ENCODE assay signal across 8 cellular contexts in the genomic region with DNA sequence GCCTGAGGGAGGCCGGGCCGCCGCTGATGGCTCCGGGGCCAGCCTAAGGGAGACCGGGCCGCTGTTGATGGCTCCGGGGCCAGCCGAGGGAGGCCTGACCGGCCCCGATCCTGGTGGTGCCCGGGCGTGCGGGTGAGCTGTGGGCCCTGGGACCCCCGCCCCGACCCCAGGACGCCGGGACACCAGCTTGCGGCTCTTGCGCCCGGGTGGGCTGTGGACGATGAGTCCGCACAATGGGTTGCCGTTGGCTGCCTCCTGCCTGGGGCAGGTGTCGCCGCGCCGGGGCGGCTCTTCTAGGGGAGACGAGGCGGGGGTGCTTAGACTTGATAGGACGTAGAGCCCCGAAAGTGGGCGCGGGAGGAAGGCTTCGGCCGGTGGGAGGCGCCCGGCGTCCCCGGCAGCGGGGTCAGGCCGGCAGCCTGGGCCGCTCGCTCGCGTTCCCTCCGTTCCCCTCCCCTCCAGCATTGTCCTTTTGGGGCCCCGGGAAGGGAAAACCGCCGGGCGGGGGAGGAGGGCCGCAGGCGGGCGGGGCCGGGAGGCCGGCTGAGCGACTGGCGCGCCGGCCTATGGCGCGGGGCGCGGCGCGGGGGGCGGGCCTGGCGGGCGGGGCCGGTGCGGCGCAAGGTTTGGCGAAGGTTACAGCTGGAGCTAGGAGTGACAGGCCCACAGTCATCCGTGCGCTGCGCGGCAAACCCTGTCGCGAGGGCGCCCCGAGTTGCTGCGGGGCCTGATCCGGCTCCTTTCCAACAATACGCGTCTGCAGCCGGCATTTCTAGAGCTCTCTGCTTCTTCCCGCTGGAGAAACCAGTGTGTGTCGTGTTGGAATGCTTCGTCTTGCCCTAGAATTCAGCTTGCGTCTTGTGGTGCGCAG. TPM values are rescaled to one million over a fixed set of nuclear protein-coding genes. Genes with fewer than 3 reads are reported as not detected.
DNase-seq lines count a peak whose midpoint lies in the region; ATAC-seq and TF ChIP-seq lines count a peak whose summit lies in the region.

No MANE protein-coding gene starts in this region.

- peaks cover 11% of the 10 kb centered on the region for H3K27me3 ChIP-seq in endodermal cell (ENCODE audit: control insufficient read depth, insufficient read depth, low read length, poor library complexity, severe bottlenecking)

- H3K4me3 Mint-ChIP-seq in endodermal cell (peak overlapping the region; percentile 69), mesothelial cell of epicardium (peak overlapping the region; percentile 79)

- peaks cover 14% of the 10 kb centered on the region for H3K36me3 Mint-ChIP-seq in endodermal cell (ENCODE audit: low read depth)
- H3K36me3 Mint-ChIP-seq in mesothelial cell of epicardium: no peaks in the 10 kb centered on the region

- H3K4me1 Mint-ChIP-seq in endodermal cell (peaks cover 49% of the 10 kb centered on the region), mesothelial cell of epicardium (peaks cover 44% of the 10 kb centered on the region)

- DNase-seq in COR-L47 (lab: John Stamatoyannopoulos, UW): peak; percentile 85
- DNase-seq in HK-2 (ENCODE audit: unreplicated experiment): peak; percentile 94
- DNase-seq in NOMO-1 treated with DMSO at 0.1 percent for 48 hours (lab: John Stamatoyannopoulos, UW; ENCODE audit: unreplicated experiment): peak; percentile 87
- peak; percentile 88 for DNase-seq in activated CD8-positive, alpha-beta memory T cell treated with anti-CD3 and anti-CD28 coated beads, Interleukin-2, amount 50 U/mL, for 4 hours
- DNase-seq in endodermal cell: peak; percentile 95
- DNase-seq in mesothelial cell of epicardium (ENCODE audit: low spot score in 2 of 2, unreplicated experiment in 2 of 2): peak; percentile 91 to 94
- peak; percentile 71 to 81 for DNase-seq in stimulated activated CD8-positive, alpha-beta memory T cell treated with anti-CD3 and anti-CD28 coated beads, Interleukin-15, amount 100 ng/mL, for 4 hours (ENCODE audit: low read depth in 2 of 2)

- H3K9me3 ChIP-seq in endodermal cell (ENCODE audit: control insufficient read depth, low read length): no peaks in the 10 kb centered on the region

- peaks cover 17% of the 10 kb centered on the region for H3K36me3 ChIP-seq in endodermal cell (ENCODE audit: control insufficient read depth, insufficient read depth, low read length)

- ATAC-seq in GM19463 (IDR thresholded peaks at IDR 0.05; ENCODE audit: unreplicated experiment): peak; percentile 69

- TF ChIP-seq CTCF in endodermal cell (conservative IDR thresholded peaks at IDR 0.05) (peak; percentile 40), mesothelial cell of epicardium (IDR thresholded peaks at IDR 0.05; ENCODE audit: unreplicated experiment) (no peak)

- H3K27me3 Mint-ChIP-seq in endodermal cell (ENCODE audit: insufficient read depth): peaks cover 12% of the 10 kb centered on the region
- H3K27me3 Mint-ChIP-seq in mesothelial cell of epicardium (ENCODE audit: low read depth): no peaks in the 10 kb centered on the region

- H3K27ac ChIP-seq in endodermal cell (ENCODE audit: low read depth, low read length): peak overlapping the region; percentile 97

- peak overlapping the region; percentile 92 for H3K4me3 ChIP-seq in endodermal cell (ENCODE audit: low read length)

- H3K27ac Mint-ChIP-seq in endodermal cell (no peak overlapping the region), mesothelial cell of epicardium (peak overlapping the region; percentile 93)

- H3K9me3 Mint-ChIP-seq in endodermal cell: no peaks in the 10 kb centered on the region
- H3K9me3 Mint-ChIP-seq in mesothelial cell of epicardium: no peaks in the 10 kb centered on the region

- H3K4me1 ChIP-seq in endodermal cell (ENCODE audit: control insufficient read depth, insufficient read depth, low read length): peaks cover 15% of the 10 kb centered on the region

- WGBS in endodermal cell (ENCODE audit: insufficient coverage in 1 of 2, insufficient read length in 1 of 2), 2 experiments: 1 to 6% methylated on average over 26 to 91 of the region's 91 CpGs

- peak overlapping the region; percentile 87 for H3K9ac ChIP-seq in endodermal cell (ENCODE audit: extremely low read depth, low read length, poor library complexity, severe bottlenecking)

RNA-seq across cellular contexts. Expression of a gene that starts 0.8 kb away (rescaled TPM):
- total RNA-seq in endodermal cell: 10 to 100 TPM; 32.9 to 43.5 TPM
- polyA plus RNA-seq in endodermal cell (2013, experiment 1 of 2): 30.0 TPM
- polyA plus RNA-seq in endodermal cell (2013, experiment 2 of 2): 32.5 TPM
- total RNA-seq in mesothelial cell of epicardium: 36.5 to 39.6 TPM (median 37.8 TPM) in 3 replicates

Comparison
In these comparisons a context has a peak if more than half of its experiments do, and no peak if none do; other contexts are left out.
1. Peak in every context shown above with its lines: DNase-seq, ATAC-seq, H3K4me3 ChIP-seq and H3K27ac ChIP-seq.